37 cellular contexts compared by ENCODE assay signal in the genomic region with DNA sequence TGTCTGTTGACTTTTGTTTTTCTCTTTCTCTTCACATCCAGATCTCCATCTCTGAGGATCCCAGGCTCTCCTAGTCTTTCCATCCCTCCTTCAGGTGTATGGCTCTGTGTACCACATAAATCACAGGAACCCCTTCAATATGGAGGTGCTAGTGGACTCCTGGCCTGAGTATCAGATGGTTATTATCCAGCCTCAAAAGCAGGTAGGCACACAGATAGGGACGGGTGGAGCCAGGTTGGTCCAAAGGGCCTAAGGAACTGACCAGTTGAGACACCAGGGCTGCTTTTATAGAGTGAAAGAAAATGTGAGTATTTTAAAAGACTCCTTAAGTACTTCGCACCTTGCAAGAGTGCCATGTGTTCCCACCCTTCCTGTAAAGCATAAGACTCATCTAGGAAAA. TPM values are rescaled to one million over a fixed set of nuclear protein-coding genes. Genes with fewer than 3 reads are reported as not detected.
"Had no signal": no experiment of that assay in that cellular context is flagged by ENCODE, and none has a peak within 500 bp of the region (broad histone marks: within the 10 kb centered on the region; RNA-seq: fewer than 3 reads in every experiment).

No MANE protein-coding gene starts in this region.

- H3K27ac ChIP-seq: KMS-11 had no signal

- H3K4me2 ChIP-seq: KMS-11 had no signal

- H3K27me3 ChIP-seq: MG63 had no signal

- H3K4me3 ChIP-seq: MG63 had no signal

- H3K36me3 ChIP-seq: MG63 had no signal

- H3K9ac ChIP-seq: KMS-11 had no signal

- H3K9me3 ChIP-seq: MG63 had no signal

- DNase-seq: Karpas-422, Kasumi-1, KG1, MG63, MM.1S, MV-4-11, NCI-H1048, NCI-H1092, NCI-H1092 treated with DMSO at 0.1 percent for 48 hours, NCI-H1105, NCI-H1105 treated with DMSO at 0.1 percent for 48 hours, NCI-H1417, NCI-H1417 treated with DMSO at 0.1 percent for 48 hours, NCI-H1436, NCI-H146, NCI-H1694, NCI-H1694 treated with DMSO at 0.1 percent for 48 hours, NCI-H187, NCI-H187 treated with DMSO at 0.1 percent for 48 hours, NCI-H1930, NCI-H2029, NCI-H2029 treated with DMSO at 0.1 percent for 48 hours, NCI-H2081, NCI-H2081 treated with DMSO at 0.1 percent for 48 hours, NCI-H2107, NCI-H2171, NCI-H2171 treated with DMSO at 0.1 percent for 48 hours, NCI-H2227 treated with DMSO at 0.1 percent for 48 hours, NCI-H226, NCI-H345, NCI-H446, NCI-H446 treated with DMSO at 0.1 percent for 48 hours, NCI-H510A, NCI-H510A treated with DMSO at 0.1 percent for 48 hours had no signal

RNA-seq across cellular contexts. Expression of a gene that starts 39.9 kb away (rescaled TPM):
- total RNA-seq: MCF 10A, NCI-H460 had no signal
